ENCODE assay signal across 8 cellular contexts in the genomic region with DNA sequence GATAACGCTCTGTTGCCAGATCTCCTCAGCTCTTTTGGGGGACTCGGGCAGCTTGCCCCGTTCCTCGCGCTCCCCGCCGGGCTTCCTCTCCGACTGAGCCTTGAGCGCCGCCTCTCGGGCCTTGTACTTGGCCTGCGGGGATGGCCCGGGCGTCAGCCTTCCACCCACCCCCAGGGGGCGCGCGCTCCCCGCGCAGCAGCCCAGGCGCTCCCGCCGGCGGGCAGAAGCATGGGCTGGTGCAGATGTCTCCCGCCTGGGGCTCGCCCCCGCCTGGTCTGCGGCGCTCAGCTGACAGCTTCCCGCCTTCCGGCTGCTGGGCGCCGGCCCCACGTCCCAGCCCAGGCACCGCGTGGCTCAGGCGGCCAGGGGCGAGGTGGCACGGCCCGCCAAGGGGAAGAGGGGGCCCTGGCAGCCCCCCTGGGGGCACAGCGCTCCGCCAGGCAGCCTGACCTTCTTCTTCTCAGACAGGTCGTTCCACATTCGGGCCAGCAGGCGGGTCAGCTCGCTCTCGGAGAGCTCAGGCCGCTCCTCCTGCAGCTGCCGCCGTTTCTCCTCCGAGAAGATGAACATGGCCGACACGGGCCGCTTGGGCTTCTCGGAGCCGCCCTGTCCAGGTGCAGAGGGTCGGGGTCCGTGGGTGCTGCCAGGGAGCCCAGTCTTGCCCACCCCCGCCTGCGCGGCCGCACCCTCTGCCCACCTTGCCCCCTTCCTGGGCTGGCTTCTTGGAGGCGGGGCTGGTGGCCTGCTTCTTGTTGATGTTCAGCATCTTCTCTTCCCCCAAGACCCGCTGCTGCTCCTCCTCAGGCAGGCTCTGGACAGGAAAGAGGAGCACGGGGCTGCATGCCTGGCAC. TPM values are rescaled to one million over a fixed set of nuclear protein-coding genes. Genes with fewer than 3 reads are reported as not detected.
DNase-seq lines count a peak whose midpoint lies in the region; ATAC-seq and TF ChIP-seq lines count a peak whose summit lies in the region.

No MANE protein-coding gene starts in this region.

- H3K9me3 Mint-ChIP-seq in memory B cell, result no peaks in the 10 kb centered on the region

- no peak overlapping the region for H3K4me3 ChIP-seq in ectodermal cell (ENCODE audit: insufficient read depth, low read depth, low read length)

- H3K27ac Mint-ChIP-seq in memory B cell, result peak overlapping the region; percentile 83

- H3K27me3 ChIP-seq in ectodermal cell (ENCODE audit: control insufficient read depth, insufficient read depth, low read length, poor library complexity, severe bottlenecking), result no peaks in the 10 kb centered on the region

- peak; percentile 93 for DNase-seq in GM13976 (ENCODE audit: low spot score)
- peak; percentile 76 to 92 for DNase-seq in NCI-H524 (lab: John Stamatoyannopoulos, UW)
- peak; percentile 90 to 92 for DNase-seq in activated CD4-positive, alpha-beta T cell treated with anti-CD3 and anti-CD28 coated beads, Interleukin-2, amount 50 U/mL, for 48 hours
- peak; percentile 95 to 97 for DNase-seq in memory B cell (ENCODE audit: low spot score in 2 of 2)
- DNase-seq in stimulated activated CD8-positive, alpha-beta memory T cell treated with anti-CD3 and anti-CD28 coated beads, Interleukin-12 subunit alpha, Interleukin-12 subunit beta, amount 100 ng/mL, for 4 hours (ENCODE audit: low read depth), result peak; percentile 83
- no peak for DNase-seq in DMS114 treated with DMSO at 0.1 percent for 48 hours (lab: John Stamatoyannopoulos, UW; ENCODE audit: unreplicated experiment)

- peak overlapping the region; percentile 50 for H3K27ac ChIP-seq in ectodermal cell (ENCODE audit: insufficient read depth, low read depth, low read length, poor library complexity, severe bottlenecking)

- H3K27me3 Mint-ChIP-seq in memory B cell, result no peaks in the 10 kb centered on the region

- H3K4me1 ChIP-seq in ectodermal cell (ENCODE audit: control insufficient read depth, insufficient read depth, low read length), result peaks cover 7% of the 10 kb centered on the region

- peaks cover 31% of the 10 kb centered on the region for H3K36me3 Mint-ChIP-seq in memory B cell

- peak; percentile 100 for TF ChIP-seq CTCF in GM13976 (IDR thresholded peaks at IDR 0.05; ENCODE audit: borderline replicate concordance, control extremely low read depth, extremely low read depth, insufficient read depth, missing control alignments)

- WGBS in ectodermal cell, 2 experiments, result 43 to 46% methylated on average over 64 of the region's 64 CpGs

- H3K4me3 Mint-ChIP-seq in memory B cell, result peak overlapping the region; percentile 58

- ATAC-seq in HG02885 (IDR thresholded peaks at IDR 0.05; ENCODE audit: poor library complexity, unreplicated experiment) (peak; percentile 86), memory B cell (ENCODE audit: low read depth) (peak; percentile 97)

- no peaks in the 10 kb centered on the region for H3K9me3 ChIP-seq in ectodermal cell (ENCODE audit: control insufficient read depth, low read length)

- H3K36me3 ChIP-seq in ectodermal cell (ENCODE audit: control insufficient read depth, insufficient read depth, low read length), result peaks cover 36% of the 10 kb centered on the region

- in situ Hi-C loops in GM13976 (cut with MboI; ENCODE audit: low sequenced_read_pairs, unreplicated experiment), result loop anchor here (25.0 kb wide), 1 partner anchor 302 kb away; a partner anchor contains a TSS

- peaks cover 39% of the 10 kb centered on the region for H3K4me1 Mint-ChIP-seq in memory B cell

RNA-seq across cellular contexts. Expression of a gene that starts 8.9 kb away (rescaled TPM):
- 72.5 TPM for polyA plus RNA-seq in ectodermal cell (2013, experiment 1 of 4)
- 71.0 TPM for polyA plus RNA-seq in ectodermal cell (2013, experiment 2 of 4)
- 48.0 TPM for polyA plus RNA-seq in ectodermal cell (2013, experiment 3 of 4)
- polyA plus RNA-seq in ectodermal cell (2013, experiment 4 of 4), result 49.3 TPM

RNA-seq across cellular contexts. Expression of a gene that starts 10.9 kb away (rescaled TPM):
- polyA plus RNA-seq in ectodermal cell (2013, experiment 1 of 4), result 87.9 TPM
- 95.0 TPM for polyA plus RNA-seq in ectodermal cell (2013, experiment 2 of 4)
- polyA plus RNA-seq in ectodermal cell (2013, experiment 3 of 4), result 70.0 TPM
- 80.2 TPM for polyA plus RNA-seq in ectodermal cell (2013, experiment 4 of 4)

RNA-seq across cellular contexts. Expression of a gene that starts 23.8 kb away (rescaled TPM):
- 41.7 TPM for polyA plus RNA-seq in ectodermal cell (2013, experiment 1 of 4)
- 44.8 TPM for polyA plus RNA-seq in ectodermal cell (2013, experiment 2 of 4)
- 38.3 TPM for polyA plus RNA-seq in ectodermal cell (2013, experiment 3 of 4)
- 42.5 TPM for polyA plus RNA-seq in ectodermal cell (2013, experiment 4 of 4)

RNA-seq across cellular contexts. Expression of a gene that starts 40.1 kb away (rescaled TPM):
- not detected for polyA plus RNA-seq in ectodermal cell (2013, experiment 1 of 4)
- polyA plus RNA-seq in ectodermal cell (2013, experiment 2 of 4), result 0.18 TPM
- polyA plus RNA-seq in ectodermal cell (2013, experiment 3 of 4), result not detected
- 0.20 TPM for polyA plus RNA-seq in ectodermal cell (2013, experiment 4 of 4)

RNA-seq across cellular contexts. Expression of a gene that starts 57.4 kb away (rescaled TPM):
- not detected for polyA plus RNA-seq in ectodermal cell (2013, experiment 1 of 4)
- 0.12 TPM for polyA plus RNA-seq in ectodermal cell (2013, experiment 2 of 4)
- not detected for polyA plus RNA-seq in ectodermal cell (2013, experiment 3 of 4)
- polyA plus RNA-seq in ectodermal cell (2013, experiment 4 of 4), result 0.08 TPM
